In genomic region chr10:86744067-86744725, GRCh38 we compare ENCODE assay signal across 24 cellular contexts. TPM values are rescaled to one million over a fixed set of nuclear protein-coding genes. Genes with fewer than 3 reads are reported as not detected.
DNase-seq lines count a peak whose midpoint lies in the region; ATAC-seq and TF ChIP-seq lines count a peak whose summit lies in the region.
"Had no signal": no experiment of that assay in that cellular context is flagged by ENCODE, and none has a peak within 500 bp of the region (broad histone marks: within the 10 kb centered on the region; RNA-seq: fewer than 3 reads in every experiment).

No MANE protein-coding gene starts in this region.

- H3K4me3 ChIP-seq in right atrium auricular region, result no peak overlapping the region
- no peak overlapping the region for H3K4me3 ChIP-seq in gastroesophageal sphincter
- peak overlapping the region; percentile 4 for H3K4me3 ChIP-seq in rectal smooth muscle tissue (ENCODE audit: low read length)
- H3K4me3 ChIP-seq in aorta (ENCODE audit: low read length in 2 of 2), result no peak overlapping the region
- H3K4me3 ChIP-seq in CD4-positive, alpha-beta memory T cell (ENCODE audit: low read length in 2 of 2), result no peak overlapping the region
- H3K4me3 ChIP-seq: A549 had no signal

- intact Hi-C loops in Right ventricle myocardium superior (cut with DNase I), result no loop called here
- intact Hi-C loops in aorta (cut with DNase I), result no loop called here
- intact Hi-C loops in CD4-positive, alpha-beta memory T cell (cut with micrococcal nuclease), result no loop called here
- intact Hi-C loops in activated T-helper 1 cell treated with anti-CD3 and anti-CD28 coated beads, Interleukin-12 subunit alpha, Interleukin-12 subunit beta, Interleukin-2, Interleukin-4 antibody, amounts not matched to agents 30 ng/mL and 10 ng/mL and 1 ng/mL, durations not matched to agents 14 hours and 24 hours and 36 hours (cut with micrococcal nuclease), result no loop called here

- no peak overlapping the region for H3K4me3 Mint-ChIP-seq in CD4-positive, alpha-beta memory T cell
- H3K4me3 Mint-ChIP-seq in activated T-helper 1 cell treated with anti-CD3 and anti-CD28 coated beads, Interleukin-12 subunit alpha, Interleukin-12 subunit beta, Interleukin-2, Interleukin-4 antibody, amounts not matched to agents 30 ng/mL and 10 ng/mL and 1 ng/mL, durations not matched to agents 14 hours and 24 hours and 36 hours, result no peak overlapping the region
- H3K4me3 Mint-ChIP-seq: activated B cell treated with CpG ODN at 0.5 μM for 24 hours; activated naive CD8-positive, alpha-beta T cell treated with anti-CD3 and anti-CD28 coated beads, Interleukin-2, amount 10 ng/mL, durations not matched to agents 7 days and 5 days; activated T-cell treated with anti-CD3 and anti-CD28 coated beads, Interleukin-2, amount 50 U/mL, for 72 hours; HFFc6; T-helper 1 cell treated with Interleukin-12 subunit alpha and Interleukin-12 subunit beta and Interleukin-4 antibody, amounts not matched to agents 30 μg/mL and 1 μg/mL, for 36 hours had no signal

- H3K9me3 ChIP-seq in right atrium auricular region (no peaks in the 10 kb centered on the region), gastroesophageal sphincter (no peaks in the 10 kb centered on the region), aorta (ENCODE audit: control insufficient read depth, low read length) (no peaks in the 10 kb centered on the region)
- no peaks in the 10 kb centered on the region for H3K9me3 ChIP-seq in CD4-positive, alpha-beta memory T cell (ENCODE audit: control insufficient read depth in 1 of 2, low read length in 2 of 2)
- H3K9me3 ChIP-seq: A549 had no signal

- CTCF ChIA-PET in CD4-positive, alpha-beta memory T cell (lab: Charles Lee; ENCODE audit: partially characterized antibody), result interaction anchor here (1.5 kb wide), 1 partner anchor 11 kb away, joined by 3 read pairs; no protein-coding TSS in a partner anchor

- no peak overlapping the region for H3K27ac Mint-ChIP-seq in CD4-positive, alpha-beta memory T cell
- H3K27ac Mint-ChIP-seq in activated T-helper 1 cell treated with anti-CD3 and anti-CD28 coated beads, Interleukin-12 subunit alpha, Interleukin-12 subunit beta, Interleukin-2, Interleukin-4 antibody, amounts not matched to agents 30 ng/mL and 10 ng/mL and 1 ng/mL, durations not matched to agents 14 hours and 24 hours and 36 hours, result no peak overlapping the region
- H3K27ac Mint-ChIP-seq: activated B cell treated with CpG ODN at 0.5 μM for 24 hours; activated naive CD8-positive, alpha-beta T cell treated with anti-CD3 and anti-CD28 coated beads, Interleukin-2, amount 10 ng/mL, durations not matched to agents 7 days and 5 days; activated T-cell treated with anti-CD3 and anti-CD28 coated beads, Interleukin-2, amount 50 U/mL, for 72 hours; HFFc6; T-helper 1 cell treated with Interleukin-12 subunit alpha and Interleukin-12 subunit beta and Interleukin-4 antibody, amounts not matched to agents 30 μg/mL and 1 μg/mL, for 36 hours had no signal

- no peaks in the 10 kb centered on the region for H3K27me3 ChIP-seq in right atrium auricular region
- no peaks in the 10 kb centered on the region for H3K27me3 ChIP-seq in gastroesophageal sphincter
- H3K27me3 ChIP-seq in rectal smooth muscle tissue (ENCODE audit: control insufficient read depth, insufficient read depth, low read length), result no peaks in the 10 kb centered on the region
- no peaks in the 10 kb centered on the region for H3K27me3 ChIP-seq in aorta (ENCODE audit: control insufficient read depth in 1 of 2, insufficient read depth in 2 of 2, low read length in 1 of 2)
- H3K27me3 ChIP-seq in CD4-positive, alpha-beta memory T cell (ENCODE audit: insufficient read depth, low read length), result no peaks in the 10 kb centered on the region

- DNase-seq in right atrium auricular region (ENCODE audit: low spot score) (no peak), Right ventricle myocardium superior (no peak), aorta (no peak), NCI-H510A treated with DMSO at 0.1 percent for 48 hours (lab: John Stamatoyannopoulos, UW) (no peak)
- no peak for DNase-seq in CD4-positive, alpha-beta memory T cell
- DNase-seq in activated T-helper 1 cell treated with anti-CD3 and anti-CD28 coated beads, Interleukin-12 subunit alpha, Interleukin-12 subunit beta, Interleukin-2, Interleukin-4 antibody, amounts not matched to agents 30 ng/mL and 10 ng/mL and 1 ng/mL, durations not matched to agents 14 hours and 24 hours and 36 hours (ENCODE audit: low spot score), result no peak
- DNase-seq: activated B cell treated with CpG ODN at 0.5 μM for 24 hours; activated CD8-positive, alpha-beta memory T cell treated with anti-CD3 and anti-CD28 coated beads for 24 hours; activated naive CD8-positive, alpha-beta T cell treated with anti-CD3 and anti-CD28 coated beads, Interleukin-2, amount 10 ng/mL, durations not matched to agents 7 days and 5 days; activated T-cell treated with anti-CD3 and anti-CD28 coated beads, Interleukin-2, amount 50 U/mL, for 72 hours; C1 segment of cervical spinal cord; central memory CD4-positive, alpha-beta T cell; effector memory CD4-positive, alpha-beta T cell; HFFc6; Karpas-422; NCI-H1105; NCI-H526 treated with DMSO at 0.1 percent for 48 hours; SIG-M5; small intestine; stimulated activated CD4-positive, alpha-beta T cell treated with anti-CD3 and anti-CD28 coated beads, Interleukin-4, amount 100 ng/mL, for 1 hour had no signal

- H3K4me1 Mint-ChIP-seq in CD4-positive, alpha-beta memory T cell, result no peaks in the 10 kb centered on the region
- H3K4me1 Mint-ChIP-seq in activated T-helper 1 cell treated with anti-CD3 and anti-CD28 coated beads, Interleukin-12 subunit alpha, Interleukin-12 subunit beta, Interleukin-2, Interleukin-4 antibody, amounts not matched to agents 30 ng/mL and 10 ng/mL and 1 ng/mL, durations not matched to agents 14 hours and 24 hours and 36 hours (ENCODE audit: low read depth), result no peaks in the 10 kb centered on the region

- peak overlapping the region; percentile 39 to 43 for H3K27ac ChIP-seq in right atrium auricular region
- H3K27ac ChIP-seq in gastroesophageal sphincter, result peak overlapping the region; percentile 71 to 82 (median 78)
- peak overlapping the region; percentile 84 for H3K27ac ChIP-seq in rectal smooth muscle tissue (ENCODE audit: low read depth, low read length)
- H3K27ac ChIP-seq in aorta (ENCODE audit: low read depth in 1 of 2, low read length in 2 of 2), result peak overlapping the region; percentile 44 to 63
- no peak overlapping the region for H3K27ac ChIP-seq in CD4-positive, alpha-beta memory T cell (ENCODE audit: low read depth, low read length)
- H3K27ac ChIP-seq: A549 had no signal

- no peak for TF ChIP-seq POLR2A in gastroesophageal sphincter (IDR thresholded peaks at IDR 0.05)

- H3K36me3 ChIP-seq in right atrium auricular region (no peaks in the 10 kb centered on the region), gastroesophageal sphincter (no peaks in the 10 kb centered on the region), rectal smooth muscle tissue (ENCODE audit: control insufficient read depth, insufficient read depth, low read length) (no peaks in the 10 kb centered on the region), aorta (ENCODE audit: control insufficient read depth in 1 of 2, insufficient read depth in 2 of 2, low read length in 1 of 2) (no peaks in the 10 kb centered on the region)
- H3K36me3 ChIP-seq in CD4-positive, alpha-beta memory T cell (ENCODE audit: insufficient read depth, low read length), result no peaks in the 10 kb centered on the region

- H3K9ac ChIP-seq in rectal smooth muscle tissue (ENCODE audit: low read length), result no peak overlapping the region

- peaks cover 5 to 11% of the 10 kb centered on the region in 2 donors for H3K27me3 Mint-ChIP-seq in CD4-positive, alpha-beta memory T cell
- H3K27me3 Mint-ChIP-seq in activated T-helper 1 cell treated with anti-CD3 and anti-CD28 coated beads, Interleukin-12 subunit alpha, Interleukin-12 subunit beta, Interleukin-2, Interleukin-4 antibody, amounts not matched to agents 30 ng/mL and 10 ng/mL and 1 ng/mL, durations not matched to agents 14 hours and 24 hours and 36 hours (ENCODE audit: insufficient read depth), result peaks cover 7% of the 10 kb centered on the region

- POLR2A ChIA-PET in CD4-positive, alpha-beta memory T cell (lab: Charles Lee; ENCODE audit: partially characterized antibody), result no interaction called here

- TF ChIP-seq CTCF in right atrium auricular region (IDR thresholded peaks at IDR 0.05), result no peak
- TF ChIP-seq CTCF in gastroesophageal sphincter (IDR thresholded peaks at IDR 0.05), result no peak

- no peaks in the 10 kb centered on the region for H3K36me3 Mint-ChIP-seq in CD4-positive, alpha-beta memory T cell
- no peaks in the 10 kb centered on the region for H3K36me3 Mint-ChIP-seq in activated T-helper 1 cell treated with anti-CD3 and anti-CD28 coated beads, Interleukin-12 subunit alpha, Interleukin-12 subunit beta, Interleukin-2, Interleukin-4 antibody, amounts not matched to agents 30 ng/mL and 10 ng/mL and 1 ng/mL, durations not matched to agents 14 hours and 24 hours and 36 hours (ENCODE audit: low read depth)
- H3K36me3 Mint-ChIP-seq: activated naive CD8-positive, alpha-beta T cell treated with anti-CD3 and anti-CD28 coated beads, Interleukin-2, amount 10 ng/mL, durations not matched to agents 7 days and 5 days had no signal

- no peaks in the 10 kb centered on the region for H3K9me3 Mint-ChIP-seq in CD4-positive, alpha-beta memory T cell
- no peaks in the 10 kb centered on the region for H3K9me3 Mint-ChIP-seq in activated T-helper 1 cell treated with anti-CD3 and anti-CD28 coated beads, Interleukin-12 subunit alpha, Interleukin-12 subunit beta, Interleukin-2, Interleukin-4 antibody, amounts not matched to agents 30 ng/mL and 10 ng/mL and 1 ng/mL, durations not matched to agents 14 hours and 24 hours and 36 hours
- H3K9me3 Mint-ChIP-seq: activated B cell treated with CpG ODN at 0.5 μM for 24 hours; activated naive CD8-positive, alpha-beta T cell treated with anti-CD3 and anti-CD28 coated beads, Interleukin-2, amount 10 ng/mL, durations not matched to agents 7 days and 5 days; activated T-cell treated with anti-CD3 and anti-CD28 coated beads, Interleukin-2, amount 50 U/mL, for 72 hours; HFFc6; T-helper 1 cell treated with Interleukin-12 subunit alpha and Interleukin-12 subunit beta and Interleukin-4 antibody, amounts not matched to agents 30 μg/mL and 1 μg/mL, for 36 hours had no signal

- 55 to 60% methylated on average over 4 to 5 of the region's 7 CpGs for WGBS in gastroesophageal sphincter (ENCODE audit: low coverage in 1 of 2), 2 donors
- 57 to 59% methylated on average over 7 of the region's 7 CpGs for WGBS in aorta, 2 donors

- ATAC-seq in Right ventricle myocardium superior (ENCODE audit: poor library complexity) (no peak), gastroesophageal sphincter (peak; percentile 71), aorta (ENCODE audit: low FRiP score) (peak; percentile 52)
- ATAC-seq: A549; activated T-cell treated with anti-CD3 and anti-CD28 coated beads, Interleukin-2, amount 50 U/mL, for 72 hours had no signal

- H3K4me1 ChIP-seq in right atrium auricular region, result peaks cover 0 to 12% of the 10 kb centered on the region in 2 donors
- peaks cover 6 to 62% (median 7%) of the 10 kb centered on the region in 3 donors for H3K4me1 ChIP-seq in gastroesophageal sphincter
- H3K4me1 ChIP-seq in rectal smooth muscle tissue (ENCODE audit: control insufficient read depth, insufficient read depth, low read length), result peaks cover 20% of the 10 kb centered on the region
- H3K4me1 ChIP-seq in aorta (ENCODE audit: control insufficient read depth in 1 of 2, insufficient read depth in 2 of 2, low read length in 2 of 2), result peaks cover 3 to 4% of the 10 kb centered on the region in 2 donors
- no peaks in the 10 kb centered on the region for H3K4me1 ChIP-seq in CD4-positive, alpha-beta memory T cell (ENCODE audit: insufficient read depth, low read length)

- TF ChIP-seq EP300 in gastroesophageal sphincter (IDR thresholded peaks at IDR 0.05), result no peak

RNA-seq across cellular contexts. Expression of gene BMPR1A, which starts 12.2 kb away (rescaled TPM):
- total RNA-seq in right atrium auricular region (10 to 100 TPM; 28.6 to 41.2 TPM), Right ventricle myocardium superior (50.2 TPM), gastroesophageal sphincter (100 to 1,000 TPM in 3 of 4 donors, 10 to 100 TPM in 1; 91.5 to 121 (median 117) TPM), aorta (100 to 1,000 TPM; 104 to 120 TPM)
- 10 to 100 TPM; 19.3 to 22.9 TPM for polyA plus RNA-seq in aorta
- 10 to 100 TPM; 15.5 to 21.0 TPM for total RNA-seq in CD4-positive, alpha-beta memory T cell
- 1 to 10 TPM; 4.7 to 5.2 TPM for polyA plus RNA-seq in CD4-positive, alpha-beta memory T cell
- total RNA-seq in activated T-helper 1 cell treated with anti-CD3 and anti-CD28 coated beads, Interleukin-12 subunit alpha, Interleukin-12 subunit beta, Interleukin-2, Interleukin-4 antibody, amounts not matched to agents 30 ng/mL and 10 ng/mL and 1 ng/mL, durations not matched to agents 14 hours and 24 hours and 36 hours, result 9.7 and 14.5 TPM in 2 replicates
